In genomic region chr17:81517339-81518112, GRCh38 we compare ENCODE assay signal across 9 cellular contexts. TPM values are rescaled to one million over a fixed set of nuclear protein-coding genes. Genes with fewer than 3 reads are reported as not detected.
DNase-seq lines count a peak whose midpoint lies in the region; ATAC-seq and TF ChIP-seq lines count a peak whose summit lies in the region.
"Had no signal": no experiment of that assay in that cellular context is flagged by ENCODE, and none has a peak within 500 bp of the region (broad histone marks: within the 10 kb centered on the region; RNA-seq: fewer than 3 reads in every experiment).

No MANE protein-coding gene starts in this region.

- H3K27ac ChIP-seq in PC-9 = no peak overlapping the region
- peak overlapping the region in 8 of 12 donors; percentile 24 to 100 (median 34) for H3K27ac ChIP-seq in heart left ventricle
- peak overlapping the region; percentile 95 for H3K27ac ChIP-seq in stomach smooth muscle (ENCODE audit: low read length)

- peak; percentile 64 for TF ChIP-seq POLR2A in GM10847 (IDR thresholded peaks at IDR 0.05; ENCODE audit: extremely low read depth, insufficient read length)
- no peak for TF ChIP-seq POLR2A in heart left ventricle (IDR thresholded peaks at IDR 0.05)

- H3K27me3 ChIP-seq in PC-9 (ENCODE audit: insufficient read depth, low read depth) (no peaks in the 10 kb centered on the region), heart left ventricle (peaks cover 0 to 4% (median 0%) of the 10 kb centered on the region in 9 donors), stomach smooth muscle (ENCODE audit: control insufficient read depth in 1 of 2, insufficient read depth in 2 of 2, low read length in 2 of 2) (peaks cover 0 to under 1% of the 10 kb centered on the region in 2 donors)
- H3K27me3 ChIP-seq: pancreas had no signal

- H3K9me3 ChIP-seq in PC-9 (ENCODE audit: insufficient read depth, low read depth) = no peaks in the 10 kb centered on the region
- H3K9me3 ChIP-seq in heart left ventricle = no peaks in the 10 kb centered on the region
- no peaks in the 10 kb centered on the region for H3K9me3 ChIP-seq in stomach smooth muscle (ENCODE audit: control insufficient read depth in 2 of 2, low read length in 2 of 2)
- H3K9me3 ChIP-seq: pancreas had no signal

- peak overlapping the region; percentile 68 to 88 for H3K9ac ChIP-seq in stomach smooth muscle (ENCODE audit: low read length in 2 of 2)

- TF ChIP-seq CTCF in PC-9 (conservative IDR thresholded peaks at IDR 0.05) = no peak
- TF ChIP-seq CTCF in heart left ventricle (IDR thresholded peaks at IDR 0.05) = no peak

- WGBS in heart left ventricle, 4 donors = 43 to 63% (median 53%) methylated on average over 17 to 24 of the region's 24 CpGs

- H2AFZ ChIP-seq in PC-9 = no peak overlapping the region

- no peaks in the 10 kb centered on the region for H4K20me1 ChIP-seq in PC-9 (ENCODE audit: insufficient read depth)

- no peaks in the 10 kb centered on the region for H3K9me2 ChIP-seq in PC-9 (ENCODE audit: insufficient read depth)

- H3K79me2 ChIP-seq in PC-9 (ENCODE audit: low read depth) = peaks cover 27% of the 10 kb centered on the region

- peaks cover 25% of the 10 kb centered on the region for H3K4me1 ChIP-seq in PC-9 (replicated peaks; ENCODE audit: insufficient read depth)
- peaks cover 8 to 66% (median 46%) of the 10 kb centered on the region in 12 donors for H3K4me1 ChIP-seq in heart left ventricle
- peaks cover 57% of the 10 kb centered on the region for H3K4me1 ChIP-seq in stomach smooth muscle (ENCODE audit: control insufficient read depth, insufficient read depth, low read length)

- ATAC-seq in GM21825 (IDR thresholded peaks at IDR 0.05; ENCODE audit: unreplicated experiment) (peak; percentile 30), heart left ventricle (no peak), GM18519 (IDR thresholded peaks at IDR 0.05; ENCODE audit: low FRiP score, unreplicated experiment) (no peak), GM18861 (IDR thresholded peaks at IDR 0.05; ENCODE audit: unreplicated experiment) (no peak)
- ATAC-seq: pancreas had no signal

- no TSS peak for BruUV-seq in PC-9 (replicated peaks; lab: Mats Ljungman, UMichigan)

- intact Hi-C loops in PC-9 (cut with micrococcal nuclease; ENCODE audit: unreplicated experiment) (loop anchor here (1.0 to 2.0 kb wide), 3 partner anchors 35 to 84 kb away; partner anchors contain the start of gene FAAP100), heart left ventricle (cut with DNase I) (loop anchor here in 6 of 10 donors (5.0 to 10.0 kb wide), 4 partner anchors 35 to 347 kb away; partner anchors contain the start of genes FAAP100 (in 4 of the 6), BAHCC1 (in 1 of the 6) and P4HB (in 1 of the 6))

- peaks cover 30% of the 10 kb centered on the region for H3F3A ChIP-seq in PC-9 (ENCODE audit: insufficient read depth, low read depth)

- CTCF ChIA-PET in PC-9 (lab: Charles Lee) = no interaction called here

- DNase-seq in PC-9 (no peak), heart left ventricle (peak in 1 of 5 donors; percentile 34), NCI-H2029 (lab: John Stamatoyannopoulos, UW) (no peak)

- H3K4me3 ChIP-seq in PC-9 = no peak overlapping the region
- H3K4me3 ChIP-seq in heart left ventricle = peak overlapping the region in 6 of 12 donors; percentile 11 to 64 (median 59)
- H3K4me3 ChIP-seq in stomach smooth muscle (ENCODE audit: low read length in 2 of 2) = peak overlapping the region; percentile 78 to 87

- POLR2A ChIA-PET in PC-9 (lab: Charles Lee; ENCODE audit: unreplicated experiment) = interaction anchor here (0.5 to 0.7 kb wide), 3 partner anchors 122 to 236 kb away, joined by 3 to 18 read pairs (median 4); partner anchors contain the start of genes BAHCC1 and CCDC137

- no peaks in the 10 kb centered on the region for H3K36me3 ChIP-seq in PC-9 (ENCODE audit: low read depth)
- H3K36me3 ChIP-seq in heart left ventricle = no peaks in the 10 kb centered on the region
- no peaks in the 10 kb centered on the region for H3K36me3 ChIP-seq in stomach smooth muscle (ENCODE audit: control insufficient read depth in 2 of 2, insufficient read depth in 2 of 2, low read length in 2 of 2)
- H3K36me3 ChIP-seq: pancreas had no signal

- H3K4me2 ChIP-seq in PC-9 = peak overlapping the region; percentile 80; the same call in 1 of the 2 replicates

RNA-seq across cellular contexts. Expression of gene ACTG1, which starts 4.9 kb away (rescaled TPM):
- total RNA-seq in PC-9 (2021) (3,629 and 4,502 TPM in 2 replicates), heart left ventricle (1,000 to 10,000 TPM in 2 of 9 donors, 100 to 1,000 TPM in 7; 335 to 1,653 (median 423) TPM)
- polyA plus RNA-seq in heart left ventricle = 1,000 to 10,000 TPM in 1 of 2 donors, 100 to 1,000 TPM in 1; 149 to 1,468 TPM

RNA-seq across cellular contexts. Expression of gene FSCN2, which starts 10.7 kb away (rescaled TPM):
- 4.3 and 11.5 TPM in 2 replicates for total RNA-seq in PC-9 (2021)
- under 1 TPM in 6 of 9 donors, not detected in 3; 0.22 to 0.72 (median 0.45) TPM for total RNA-seq in heart left ventricle
- under 1 TPM; 0.28 to 0.42 TPM for polyA plus RNA-seq in heart left ventricle

RNA-seq across cellular contexts. Expression of gene FAAP100, which starts 34.6 kb away (rescaled TPM):
- total RNA-seq in PC-9 (2021) (34.0 and 43.8 TPM in 2 replicates), heart left ventricle (10 to 100 TPM; 10.1 to 21.6 (median 13.5) TPM)
- 10 to 100 TPM; 17.0 to 18.7 TPM for polyA plus RNA-seq in heart left ventricle
